ENCODE assay signal across 1 cellular context in genomic region chr3:130850044-130850797, GRCh38.
TF ChIP-seq lines count a peak whose summit lies in the region.

No MANE protein-coding gene starts in this region.

TF ChIP-seq in GM12878, 131 proteins besides CTCF, POLR2A, EP300 and RAD21 (continued from another document and continues in another):
- TF ChIP-seq, protein P1, sequence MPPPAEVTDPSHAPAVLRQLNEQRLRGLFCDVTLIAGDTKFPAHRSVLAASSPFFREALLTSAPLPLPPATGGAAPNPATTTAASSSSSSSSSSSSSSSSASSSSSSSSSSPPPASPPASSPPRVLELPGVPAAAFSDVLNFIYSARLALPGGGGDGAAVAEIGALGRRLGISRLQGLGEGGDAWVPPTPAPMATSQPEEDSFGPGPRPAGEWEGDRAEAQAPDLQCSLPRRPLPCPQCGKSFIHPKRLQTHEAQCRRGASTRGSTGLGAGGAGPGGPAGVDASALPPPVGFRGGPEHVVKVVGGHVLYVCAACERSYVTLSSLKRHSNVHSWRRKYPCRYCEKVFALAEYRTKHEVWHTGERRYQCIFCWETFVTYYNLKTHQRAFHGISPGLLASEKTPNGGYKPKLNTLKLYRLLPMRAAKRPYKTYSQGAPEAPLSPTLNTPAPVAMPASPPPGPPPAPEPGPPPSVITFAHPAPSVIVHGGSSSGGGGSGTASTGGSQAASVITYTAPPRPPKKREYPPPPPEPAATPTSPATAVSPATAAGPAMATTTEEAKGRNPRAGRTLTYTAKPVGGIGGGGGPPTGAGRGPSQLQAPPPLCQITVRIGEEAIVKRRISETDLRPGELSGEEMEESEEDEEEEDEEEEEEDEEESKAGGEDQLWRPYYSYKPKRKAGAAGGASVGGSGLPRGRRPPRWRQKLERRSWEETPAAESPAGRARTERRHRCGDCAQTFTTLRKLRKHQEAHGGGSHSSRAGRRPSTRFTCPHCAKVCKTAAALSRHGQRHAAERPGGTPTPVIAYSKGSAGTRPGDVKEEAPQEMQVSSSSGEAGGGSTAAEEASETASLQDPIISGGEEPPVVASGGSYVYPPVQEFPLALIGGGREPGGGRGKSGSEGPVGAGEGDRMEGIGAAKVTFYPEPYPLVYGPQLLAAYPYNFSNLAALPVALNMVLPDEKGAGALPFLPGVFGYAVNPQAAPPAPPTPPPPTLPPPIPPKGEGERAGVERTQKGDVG (CRISPR knock-in tag; IDR thresholded peaks at IDR 0.05) = no peak
- TF ChIP-seq CUX1 (IDR thresholded peaks at IDR 0.05; ENCODE audit: insufficient replicate concordance, low read depth, low read length) (peak; percentile 73), ZNF24 (IDR thresholded peaks at IDR 0.05) (0 out of 2 replicates have a peak, but pooled peaks have one; percentile 61), SMC3 (IDR thresholded peaks at IDR 0.05; ENCODE audit: borderline replicate concordance, low read length) (no peak), PAX5 (IDR thresholded peaks at IDR 0.05; ENCODE audit: borderline replicate concordance, low read depth, low read length) (peak; percentile 66; the same call in 1 of the 2 replicates), EED (IDR thresholded peaks at IDR 0.05; ENCODE audit: low read depth) (peak; percentile 97), CHD2 (IDR thresholded peaks at IDR 0.05; ENCODE audit: borderline replicate concordance, low read depth, low read length) (peak; percentile 81; the same call in 1 of the 2 replicates), PRDM15 (CRISPR knock-in tag; IDR thresholded peaks at IDR 0.05) (no peak), GABPA (IDR thresholded peaks at IDR 0.05; ENCODE audit: low read depth) (peak; percentile 62), BCL11A (IDR thresholded peaks at IDR 0.05; ENCODE audit: low read depth, low read length) (peak; percentile 82), SPI1 (IDR thresholded peaks at IDR 0.05; ENCODE audit: borderline replicate concordance, insufficient read depth, low read depth, low read length) (peak; percentile 43; the same call in 1 of the 2 replicates), CREB1 (IDR thresholded peaks at IDR 0.05; ENCODE audit: low read depth) (peak; percentile 71), RCOR1 (conservative IDR thresholded peaks at IDR 0.05; ENCODE audit: low read depth, low read length) (peak; percentile 79; the same call in 1 of the 2 replicates), SRF (IDR thresholded peaks at IDR 0.05; ENCODE audit: low read depth in 2 of 2, low read length in 2 of 2) (0 out of 4 replicates have a peak, but pooled peaks of 1 of the 2 experiments have one; percentile 30), MEF2B (IDR thresholded peaks at IDR 0.05; ENCODE audit: partially characterized antibody, poor library complexity, severe bottlenecking) (peak; percentile 95), MYB (IDR thresholded peaks at IDR 0.05; ENCODE audit: borderline replicate concordance, low read depth, low read length) (peak; percentile 96), CEBPB (IDR thresholded peaks at IDR 0.05; ENCODE audit: borderline replicate concordance in 1 of 2, low read depth in 2 of 2, low read length in 2 of 2) (peak; percentile 84 to 99), EGR1 (IDR thresholded peaks at IDR 0.05; ENCODE audit: borderline replicate concordance in 1 of 2, low read depth in 2 of 2, low read length in 2 of 2) (no peak), NBN (IDR thresholded peaks at IDR 0.05) (peak; percentile 97), TCF7 (IDR thresholded peaks at IDR 0.05; ENCODE audit: borderline replicate concordance) (0 out of 2 replicates have a peak, but pooled peaks have one; percentile 45), NR2C1 (IDR thresholded peaks at IDR 0.05) (no peak), RBBP5 (conservative IDR thresholded peaks at IDR 0.05) (no peak), CBX5 (IDR thresholded peaks at IDR 0.05; ENCODE audit: low read depth) (peak; percentile 87), ZNF217 (IDR thresholded peaks at IDR 0.05) (peak; percentile 88), DPF2 (IDR thresholded peaks at IDR 0.05) (peak; percentile 75; the same call in 1 of the 2 replicates), ATF7 (IDR thresholded peaks at IDR 0.05; ENCODE audit: low read depth) (peak; percentile 98), BACH1 (IDR thresholded peaks at IDR 0.05; ENCODE audit: borderline replicate concordance) (peak; percentile 61; the same call in 1 of the 2 replicates)
- TF ChIP-seq, protein P2, sequence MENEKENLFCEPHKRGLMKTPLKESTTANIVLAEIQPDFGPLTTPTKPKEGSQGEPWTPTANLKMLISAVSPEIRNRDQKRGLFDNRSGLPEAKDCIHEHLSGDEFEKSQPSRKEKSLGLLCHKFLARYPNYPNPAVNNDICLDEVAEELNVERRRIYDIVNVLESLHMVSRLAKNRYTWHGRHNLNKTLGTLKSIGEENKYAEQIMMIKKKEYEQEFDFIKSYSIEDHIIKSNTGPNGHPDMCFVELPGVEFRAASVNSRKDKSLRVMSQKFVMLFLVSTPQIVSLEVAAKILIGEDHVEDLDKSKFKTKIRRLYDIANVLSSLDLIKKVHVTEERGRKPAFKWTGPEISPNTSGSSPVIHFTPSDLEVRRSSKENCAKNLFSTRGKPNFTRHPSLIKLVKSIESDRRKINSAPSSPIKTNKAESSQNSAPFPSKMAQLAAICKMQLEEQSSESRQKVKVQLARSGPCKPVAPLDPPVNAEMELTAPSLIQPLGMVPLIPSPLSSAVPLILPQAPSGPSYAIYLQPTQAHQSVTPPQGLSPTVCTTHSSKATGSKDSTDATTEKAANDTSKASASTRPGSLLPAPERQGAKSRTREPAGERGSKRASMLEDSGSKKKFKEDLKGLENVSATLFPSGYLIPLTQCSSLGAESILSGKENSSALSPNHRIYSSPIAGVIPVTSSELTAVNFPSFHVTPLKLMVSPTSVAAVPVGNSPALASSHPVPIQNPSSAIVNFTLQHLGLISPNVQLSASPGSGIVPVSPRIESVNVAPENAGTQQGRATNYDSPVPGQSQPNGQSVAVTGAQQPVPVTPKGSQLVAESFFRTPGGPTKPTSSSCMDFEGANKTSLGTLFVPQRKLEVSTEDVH (IDR thresholded peaks at IDR 0.05; ENCODE audit: low read depth, partially characterized antibody) = peak; percentile 64
- TF ChIP-seq, protein P3, sequence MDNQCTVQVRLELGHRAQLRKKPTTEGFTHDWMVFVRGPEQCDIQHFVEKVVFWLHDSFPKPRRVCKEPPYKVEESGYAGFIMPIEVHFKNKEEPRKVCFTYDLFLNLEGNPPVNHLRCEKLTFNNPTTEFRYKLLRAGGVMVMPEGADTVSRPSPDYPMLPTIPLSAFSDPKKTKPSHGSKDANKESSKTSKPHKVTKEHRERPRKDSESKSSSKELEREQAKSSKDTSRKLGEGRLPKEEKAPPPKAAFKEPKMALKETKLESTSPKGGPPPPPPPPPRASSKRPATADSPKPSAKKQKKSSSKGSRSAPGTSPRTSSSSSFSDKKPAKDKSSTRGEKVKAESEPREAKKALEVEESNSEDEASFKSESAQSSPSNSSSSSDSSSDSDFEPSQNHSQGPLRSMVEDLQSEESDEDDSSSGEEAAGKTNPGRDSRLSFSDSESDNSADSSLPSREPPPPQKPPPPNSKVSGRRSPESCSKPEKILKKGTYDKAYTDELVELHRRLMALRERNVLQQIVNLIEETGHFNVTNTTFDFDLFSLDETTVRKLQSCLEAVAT (IDR thresholded peaks at IDR 0.05) = peak; percentile 81
- TF ChIP-seq, protein P4, sequence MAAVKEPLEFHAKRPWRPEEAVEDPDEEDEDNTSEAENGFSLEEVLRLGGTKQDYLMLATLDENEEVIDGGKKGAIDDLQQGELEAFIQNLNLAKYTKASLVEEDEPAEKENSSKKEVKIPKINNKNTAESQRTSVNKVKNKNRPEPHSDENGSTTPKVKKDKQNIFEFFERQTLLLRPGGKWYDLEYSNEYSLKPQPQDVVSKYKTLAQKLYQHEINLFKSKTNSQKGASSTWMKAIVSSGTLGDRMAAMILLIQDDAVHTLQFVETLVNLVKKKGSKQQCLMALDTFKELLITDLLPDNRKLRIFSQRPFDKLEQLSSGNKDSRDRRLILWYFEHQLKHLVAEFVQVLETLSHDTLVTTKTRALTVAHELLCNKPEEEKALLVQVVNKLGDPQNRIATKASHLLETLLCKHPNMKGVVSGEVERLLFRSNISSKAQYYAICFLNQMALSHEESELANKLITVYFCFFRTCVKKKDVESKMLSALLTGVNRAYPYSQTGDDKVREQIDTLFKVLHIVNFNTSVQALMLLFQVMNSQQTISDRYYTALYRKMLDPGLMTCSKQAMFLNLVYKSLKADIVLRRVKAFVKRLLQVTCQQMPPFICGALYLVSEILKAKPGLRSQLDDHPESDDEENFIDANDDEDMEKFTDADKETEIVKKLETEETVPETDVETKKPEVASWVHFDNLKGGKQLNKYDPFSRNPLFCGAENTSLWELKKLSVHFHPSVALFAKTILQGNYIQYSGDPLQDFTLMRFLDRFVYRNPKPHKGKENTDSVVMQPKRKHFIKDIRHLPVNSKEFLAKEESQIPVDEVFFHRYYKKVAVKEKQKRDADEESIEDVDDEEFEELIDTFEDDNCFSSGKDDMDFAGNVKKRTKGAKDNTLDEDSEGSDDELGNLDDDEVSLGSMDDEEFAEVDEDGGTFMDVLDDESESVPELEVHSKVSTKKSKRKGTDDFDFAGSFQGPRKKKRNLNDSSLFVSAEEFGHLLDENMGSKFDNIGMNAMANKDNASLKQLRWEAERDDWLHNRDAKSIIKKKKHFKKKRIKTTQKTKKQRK (IDR thresholded peaks at IDR 0.05; ENCODE audit: low read depth, low read length) = no peak
- TF ChIP-seq, protein P5, sequence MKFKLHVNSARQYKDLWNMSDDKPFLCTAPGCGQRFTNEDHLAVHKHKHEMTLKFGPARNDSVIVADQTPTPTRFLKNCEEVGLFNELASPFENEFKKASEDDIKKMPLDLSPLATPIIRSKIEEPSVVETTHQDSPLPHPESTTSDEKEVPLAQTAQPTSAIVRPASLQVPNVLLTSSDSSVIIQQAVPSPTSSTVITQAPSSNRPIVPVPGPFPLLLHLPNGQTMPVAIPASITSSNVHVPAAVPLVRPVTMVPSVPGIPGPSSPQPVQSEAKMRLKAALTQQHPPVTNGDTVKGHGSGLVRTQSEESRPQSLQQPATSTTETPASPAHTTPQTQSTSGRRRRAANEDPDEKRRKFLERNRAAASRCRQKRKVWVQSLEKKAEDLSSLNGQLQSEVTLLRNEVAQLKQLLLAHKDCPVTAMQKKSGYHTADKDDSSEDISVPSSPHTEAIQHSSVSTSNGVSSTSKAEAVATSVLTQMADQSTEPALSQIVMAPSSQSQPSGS (IDR thresholded peaks at IDR 0.05; ENCODE audit: low read length) = peak; percentile 99
- TF ChIP-seq, protein P6, sequence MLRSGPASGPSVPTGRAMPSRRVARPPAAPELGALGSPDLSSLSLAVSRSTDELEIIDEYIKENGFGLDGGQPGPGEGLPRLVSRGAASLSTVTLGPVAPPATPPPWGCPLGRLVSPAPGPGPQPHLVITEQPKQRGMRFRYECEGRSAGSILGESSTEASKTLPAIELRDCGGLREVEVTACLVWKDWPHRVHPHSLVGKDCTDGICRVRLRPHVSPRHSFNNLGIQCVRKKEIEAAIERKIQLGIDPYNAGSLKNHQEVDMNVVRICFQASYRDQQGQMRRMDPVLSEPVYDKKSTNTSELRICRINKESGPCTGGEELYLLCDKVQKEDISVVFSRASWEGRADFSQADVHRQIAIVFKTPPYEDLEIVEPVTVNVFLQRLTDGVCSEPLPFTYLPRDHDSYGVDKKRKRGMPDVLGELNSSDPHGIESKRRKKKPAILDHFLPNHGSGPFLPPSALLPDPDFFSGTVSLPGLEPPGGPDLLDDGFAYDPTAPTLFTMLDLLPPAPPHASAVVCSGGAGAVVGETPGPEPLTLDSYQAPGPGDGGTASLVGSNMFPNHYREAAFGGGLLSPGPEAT (IDR thresholded peaks at IDR 0.05; ENCODE audit: low read depth) = peak; percentile 100
